In genomic region chr9:131290039-131290766, GRCh38 we compare ENCODE assay signal across 11 cellular contexts. TPM values are rescaled to one million over a fixed set of nuclear protein-coding genes. Genes with fewer than 3 reads are reported as not detected.
DNase-seq lines count a peak whose midpoint lies in the region; ATAC-seq and TF ChIP-seq lines count a peak whose summit lies in the region.
"Had no signal": no experiment of that assay in that cellular context is flagged by ENCODE, and none has a peak within 500 bp of the region (broad histone marks: within the 10 kb centered on the region; RNA-seq: fewer than 3 reads in every experiment).

No MANE protein-coding gene starts in this region.

- in situ Hi-C loops in ACHN (cut with HindIII; ENCODE audit: low pct_ligation_motif_present, low pct_unique_long_range_greater_than_20kb, low sequenced_read_pairs): no loop called here

- H3K4me3 Mint-ChIP-seq in naive thymus-derived CD4-positive, alpha-beta T cell: no peak overlapping the region
- H3K4me3 Mint-ChIP-seq: activated naive CD4-positive, alpha-beta T cell treated with anti-CD3 and anti-CD28 coated beads, Interleukin-2, amount 50 U/mL, for 24 hours had no signal

- H3K4me1 Mint-ChIP-seq in naive thymus-derived CD4-positive, alpha-beta T cell: peaks cover 0 to 3% (median 0%) of the 10 kb centered on the region in 7 donors
- H3K4me1 Mint-ChIP-seq: activated naive CD4-positive, alpha-beta T cell treated with anti-CD3 and anti-CD28 coated beads, Interleukin-2, amount 50 U/mL, for 24 hours; stimulated activated naive CD8-positive, alpha-beta T cell treated with anti-CD3 and anti-CD28 coated beads, Interleukin-15, amount 100 ng/mL, for 72 hours had no signal

- no peaks in the 10 kb centered on the region for H3K27me3 Mint-ChIP-seq in naive thymus-derived CD4-positive, alpha-beta T cell
- H3K27me3 Mint-ChIP-seq: activated naive CD4-positive, alpha-beta T cell treated with anti-CD3 and anti-CD28 coated beads, Interleukin-2, amount 50 U/mL, for 24 hours; stimulated activated naive CD8-positive, alpha-beta T cell treated with anti-CD3 and anti-CD28 coated beads, Interleukin-15, amount 100 ng/mL, for 72 hours had no signal

- H3K27ac Mint-ChIP-seq in naive thymus-derived CD4-positive, alpha-beta T cell: no peak overlapping the region
- H3K27ac Mint-ChIP-seq: activated naive CD4-positive, alpha-beta T cell treated with anti-CD3 and anti-CD28 coated beads, Interleukin-2, amount 50 U/mL, for 24 hours; stimulated activated naive CD8-positive, alpha-beta T cell treated with anti-CD3 and anti-CD28 coated beads, Interleukin-15, amount 100 ng/mL, for 72 hours had no signal

- H3K36me3 Mint-ChIP-seq in naive thymus-derived CD4-positive, alpha-beta T cell: no peaks in the 10 kb centered on the region
- H3K36me3 Mint-ChIP-seq: activated naive CD4-positive, alpha-beta T cell treated with anti-CD3 and anti-CD28 coated beads, Interleukin-2, amount 50 U/mL, for 24 hours had no signal

- no peak for TF ChIP-seq CTCF in uterus (IDR thresholded peaks at IDR 0.05)

- H3K36me3 ChIP-seq in naive thymus-derived CD4-positive, alpha-beta T cell (ENCODE audit: control insufficient read depth in 2 of 3, insufficient read depth in 3 of 3, low read length in 3 of 3): no peaks in the 10 kb centered on the region
- H3K36me3 ChIP-seq in uterus: no peaks in the 10 kb centered on the region

- H3K9me3 ChIP-seq in naive thymus-derived CD4-positive, alpha-beta T cell (ENCODE audit: control insufficient read depth in 2 of 3, low read length in 3 of 3): no peaks in the 10 kb centered on the region
- H3K9me3 ChIP-seq in uterus: no peaks in the 10 kb centered on the region
- H3K9me3 ChIP-seq: A549 had no signal

- no peak for TF ChIP-seq POLR2A in uterus (IDR thresholded peaks at IDR 0.05)

- peak; percentile 8 for ATAC-seq in naive thymus-derived CD4-positive, alpha-beta T cell
- ATAC-seq: stimulated activated naive CD8-positive, alpha-beta T cell treated with anti-CD3 and anti-CD28 coated beads, Interleukin-15, amount 100 ng/mL, for 72 hours had no signal

- H3K9me3 Mint-ChIP-seq in naive thymus-derived CD4-positive, alpha-beta T cell: no peaks in the 10 kb centered on the region
- H3K9me3 Mint-ChIP-seq: activated naive CD4-positive, alpha-beta T cell treated with anti-CD3 and anti-CD28 coated beads, Interleukin-2, amount 50 U/mL, for 24 hours; stimulated activated naive CD8-positive, alpha-beta T cell treated with anti-CD3 and anti-CD28 coated beads, Interleukin-15, amount 100 ng/mL, for 72 hours had no signal

- CTCF ChIA-PET in naive thymus-derived CD4-positive, alpha-beta T cell (lab: Charles Lee): no interaction called here

- H3K27ac ChIP-seq in naive thymus-derived CD4-positive, alpha-beta T cell (ENCODE audit: low read depth, low read length): no peak overlapping the region
- peak overlapping the region; percentile 53 to 60 for H3K27ac ChIP-seq in uterus

- DNase-seq in NCI-H2227 (lab: John Stamatoyannopoulos, UW; ENCODE audit: unreplicated experiment) (peak; percentile 38), NCI-H2227 treated with DMSO at 0.1 percent for 48 hours (lab: John Stamatoyannopoulos, UW) (no peak), fibroblast of gingiva (ENCODE audit: low read depth) (peak; percentile 29), uterus (no peak), iPS-NIHi11 (ENCODE audit: low spot score) (no peak), ACHN (no peak), mesenteric fat pad (ENCODE audit: low spot score) (no peak)
- no peak for DNase-seq in naive thymus-derived CD4-positive, alpha-beta T cell
- DNase-seq: stimulated activated naive CD8-positive, alpha-beta T cell treated with anti-CD3 and anti-CD28 coated beads, Interleukin-15, amount 100 ng/mL, for 72 hours had no signal

- H3K4me3 ChIP-seq in naive thymus-derived CD4-positive, alpha-beta T cell (ENCODE audit: low read length): no peak overlapping the region
- peak overlapping the region; percentile 40 to 46 for H3K4me3 ChIP-seq in uterus
- H3K4me3 ChIP-seq: A549 had no signal

- intact Hi-C loops in naive thymus-derived CD4-positive, alpha-beta T cell (cut with micrococcal nuclease): no loop called here
- intact Hi-C loops in uterus (cut with DNase I; ENCODE audit: low total_unique reads): no loop called here

- H3K4me1 ChIP-seq in naive thymus-derived CD4-positive, alpha-beta T cell (ENCODE audit: control insufficient read depth in 2 of 2, insufficient read depth in 2 of 2, low read length in 2 of 2): no peaks in the 10 kb centered on the region
- no peaks in the 10 kb centered on the region for H3K4me1 ChIP-seq in uterus
- H3K4me1 ChIP-seq: A549 had no signal

- POLR2A ChIA-PET in naive thymus-derived CD4-positive, alpha-beta T cell (lab: Charles Lee): interaction anchor here (1.1 to 2.8 kb wide), 3 partner anchors 10 to 108 kb away, joined by 3 to 7 read pairs (median 3); no protein-coding TSS in a partner anchor

- H3K27me3 ChIP-seq in naive thymus-derived CD4-positive, alpha-beta T cell (ENCODE audit: control insufficient read depth in 2 of 2, insufficient read depth in 2 of 2, low read length in 2 of 2): no peaks in the 10 kb centered on the region
- no peaks in the 10 kb centered on the region for H3K27me3 ChIP-seq in uterus

RNA-seq across cellular contexts. Expression of gene PLPP7, which starts 0.7 kb away (rescaled TPM):
- under 1 TPM in 4 of 5 experiments, not detected in 1; 0.12 to 0.24 (median 0.14) TPM for total RNA-seq in naive thymus-derived CD4-positive, alpha-beta T cell
- under 1 TPM; 0.24 to 0.71 TPM for polyA plus RNA-seq in naive thymus-derived CD4-positive, alpha-beta T cell
- total RNA-seq in uterus (10 to 100 TPM in 1 of 4 donors, 1 to 10 TPM in 3; 6.3 to 45.3 (median 8.1) TPM), mesenteric fat pad (13.9 TPM)

RNA-seq across cellular contexts. Expression of gene FAM78A, which starts 13.9 kb away (rescaled TPM):
- 100 to 1,000 TPM in 3 of 5 experiments, 10 to 100 TPM in 2; 64.6 to 114 (median 104) TPM for total RNA-seq in naive thymus-derived CD4-positive, alpha-beta T cell
- polyA plus RNA-seq in naive thymus-derived CD4-positive, alpha-beta T cell: 10 to 100 TPM; 10.5 to 24.8 TPM
- total RNA-seq in uterus (10 to 100 TPM in 1 of 4 donors, 1 to 10 TPM in 2, under 1 TPM in 1; 0.26 to 15.9 (median 3.6) TPM), mesenteric fat pad (6.3 TPM)

Comparison
In these comparisons a context has a peak if more than half of its experiments do, and no peak if none do; other contexts are left out.
1. DNase-seq: peak in NCI-H2227 (single experiment) and fibroblast of gingiva (single experiment); none in NCI-H2227 treated with DMSO at 0.1 percent for 48 hours (single experiment), naive thymus-derived CD4-positive, alpha-beta T cell (0 of 9), uterus (0 of 2), iPS-NIHi11 (single experiment), ACHN (single experiment) and mesenteric fat pad (single experiment).
2. RNA of gene PLPP7, which starts 0.7 kb away (total RNA-seq): 13.9 TPM in mesenteric fat pad (single experiment) and 6.3 to 45.3 TPM in uterus; 0.12 to 0.24 TPM in naive thymus-derived CD4-positive, alpha-beta T cell; every median in the first group is over 4 times any median in the second.